1 cellular context compared by ENCODE assay signal in the genomic region with DNA sequence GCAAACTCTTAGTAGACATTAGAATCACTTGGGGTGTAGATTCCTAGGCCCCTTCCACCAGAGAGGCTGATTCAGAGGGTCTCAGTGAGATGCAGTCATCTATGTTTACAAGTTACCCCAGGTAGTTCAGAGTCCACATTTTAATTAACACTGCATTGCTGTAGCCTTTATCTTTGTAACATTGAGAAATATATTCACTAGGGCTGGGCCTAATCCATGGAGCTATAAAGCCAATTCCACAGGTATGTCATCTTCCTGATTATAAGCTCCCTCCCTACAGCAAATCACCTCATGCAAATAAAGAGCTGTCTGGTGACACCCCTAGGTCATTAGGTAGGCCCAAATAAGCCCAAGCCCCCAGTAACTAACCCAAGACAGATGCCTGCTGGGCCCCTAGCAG.
TF ChIP-seq lines count a peak whose summit lies in the region.

No MANE protein-coding gene starts in this region.

TF ChIP-seq in K562, 482 proteins besides CTCF, POLR2A, EP300 and RAD21 (continued from another document):
- TF ChIP-seq, protein P1, sequence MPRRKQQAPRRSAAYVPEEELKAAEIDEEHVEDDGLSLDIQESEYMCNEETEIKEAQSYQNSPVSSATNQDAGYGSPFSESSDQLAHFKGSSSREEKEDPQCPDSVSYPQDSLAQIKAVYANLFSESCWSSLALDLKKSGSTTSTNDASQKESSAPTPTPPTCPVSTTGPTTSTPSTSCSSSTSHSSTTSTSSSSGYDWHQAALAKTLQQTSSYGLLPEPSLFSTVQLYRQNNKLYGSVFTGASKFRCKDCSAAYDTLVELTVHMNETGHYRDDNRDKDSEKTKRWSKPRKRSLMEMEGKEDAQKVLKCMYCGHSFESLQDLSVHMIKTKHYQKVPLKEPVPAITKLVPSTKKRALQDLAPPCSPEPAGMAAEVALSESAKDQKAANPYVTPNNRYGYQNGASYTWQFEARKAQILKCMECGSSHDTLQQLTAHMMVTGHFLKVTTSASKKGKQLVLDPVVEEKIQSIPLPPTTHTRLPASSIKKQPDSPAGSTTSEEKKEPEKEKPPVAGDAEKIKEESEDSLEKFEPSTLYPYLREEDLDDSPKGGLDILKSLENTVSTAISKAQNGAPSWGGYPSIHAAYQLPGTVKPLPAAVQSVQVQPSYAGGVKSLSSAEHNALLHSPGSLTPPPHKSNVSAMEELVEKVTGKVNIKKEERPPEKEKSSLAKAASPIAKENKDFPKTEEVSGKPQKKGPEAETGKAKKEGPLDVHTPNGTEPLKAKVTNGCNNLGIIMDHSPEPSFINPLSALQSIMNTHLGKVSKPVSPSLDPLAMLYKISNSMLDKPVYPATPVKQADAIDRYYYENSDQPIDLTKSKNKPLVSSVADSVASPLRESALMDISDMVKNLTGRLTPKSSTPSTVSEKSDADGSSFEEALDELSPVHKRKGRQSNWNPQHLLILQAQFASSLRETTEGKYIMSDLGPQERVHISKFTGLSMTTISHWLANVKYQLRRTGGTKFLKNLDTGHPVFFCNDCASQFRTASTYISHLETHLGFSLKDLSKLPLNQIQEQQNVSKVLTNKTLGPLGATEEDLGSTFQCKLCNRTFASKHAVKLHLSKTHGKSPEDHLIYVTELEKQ (CRISPR knock-in tag; IDR thresholded peaks at IDR 0.05), result no peak
- TF ChIP-seq SMAD3 (CRISPR knock-in tag; conservative IDR thresholded peaks at IDR 0.05), result no peak
- TF ChIP-seq, protein P2, sequence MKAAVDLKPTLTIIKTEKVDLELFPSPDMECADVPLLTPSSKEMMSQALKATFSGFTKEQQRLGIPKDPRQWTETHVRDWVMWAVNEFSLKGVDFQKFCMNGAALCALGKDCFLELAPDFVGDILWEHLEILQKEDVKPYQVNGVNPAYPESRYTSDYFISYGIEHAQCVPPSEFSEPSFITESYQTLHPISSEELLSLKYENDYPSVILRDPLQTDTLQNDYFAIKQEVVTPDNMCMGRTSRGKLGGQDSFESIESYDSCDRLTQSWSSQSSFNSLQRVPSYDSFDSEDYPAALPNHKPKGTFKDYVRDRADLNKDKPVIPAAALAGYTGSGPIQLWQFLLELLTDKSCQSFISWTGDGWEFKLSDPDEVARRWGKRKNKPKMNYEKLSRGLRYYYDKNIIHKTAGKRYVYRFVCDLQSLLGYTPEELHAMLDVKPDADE (conservative IDR thresholded peaks at IDR 0.05; ENCODE audit: control insufficient read depth, low read depth, low read length), result no peak
